ENCODE assay signal across 26 cellular contexts in the genomic region with DNA sequence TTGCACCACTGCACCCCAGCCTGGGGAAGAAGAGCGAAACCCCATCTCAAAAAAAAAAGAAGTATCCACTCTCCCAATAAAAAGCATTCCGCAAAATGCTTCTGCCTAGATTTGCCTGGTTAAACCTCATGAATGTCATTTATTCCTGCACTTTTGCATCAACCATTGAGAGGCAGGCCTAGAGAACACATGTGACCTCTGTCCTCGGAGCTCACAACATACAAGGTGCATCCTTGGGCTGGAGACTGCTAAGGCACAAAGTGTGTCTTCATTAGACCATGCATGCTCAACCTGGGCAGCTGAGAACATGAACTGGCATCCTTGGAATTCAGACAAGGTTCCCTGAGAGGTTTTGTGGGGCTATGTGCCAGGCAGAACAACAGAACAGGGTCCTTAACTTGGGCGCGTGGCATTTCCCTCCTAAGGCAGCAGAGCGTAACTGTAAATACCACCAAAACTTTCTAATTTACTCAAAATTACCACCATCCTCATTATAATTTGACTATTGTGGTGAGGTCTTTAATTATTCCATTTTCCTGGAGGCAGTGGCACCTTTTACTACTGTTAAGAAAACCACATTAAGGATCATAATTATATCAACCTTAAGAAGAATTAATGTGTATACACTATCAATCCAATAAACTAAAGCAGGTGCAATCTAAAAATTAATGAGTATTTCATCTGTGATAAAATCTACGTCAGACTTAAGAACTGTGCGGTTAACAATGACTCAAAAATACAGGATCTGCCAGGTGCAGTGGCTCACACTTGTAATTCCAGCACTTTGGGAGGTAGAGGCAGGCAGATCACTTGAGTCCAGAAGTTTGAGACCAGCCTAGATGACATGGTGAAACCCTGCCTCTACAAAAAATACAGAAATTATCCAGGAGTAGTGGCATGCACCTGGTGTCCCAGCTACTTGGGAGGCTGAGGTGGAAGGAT. TPM values are rescaled to one million over a fixed set of nuclear protein-coding genes. Genes with fewer than 3 reads are reported as not detected.
DNase-seq lines count a peak whose midpoint lies in the region; ATAC-seq and TF ChIP-seq lines count a peak whose summit lies in the region.
"Had no signal": no experiment of that assay in that cellular context is flagged by ENCODE, and none has a peak within 500 bp of the region (broad histone marks: within the 10 kb centered on the region; RNA-seq: fewer than 3 reads in every experiment).

No MANE protein-coding gene starts in this region.

- H3K36me3 Mint-ChIP-seq in activated naive CD4-positive, alpha-beta T cell treated with anti-CD3 and anti-CD28 coated beads, Interleukin-2, amount 10 ng/mL, durations not matched to agents 7 days and 5 days: peaks cover 8% of the 10 kb centered on the region

- H3K9me3 Mint-ChIP-seq in activated naive CD4-positive, alpha-beta T cell treated with anti-CD3 and anti-CD28 coated beads, Interleukin-2, amount 10 ng/mL, durations not matched to agents 7 days and 5 days: no peaks in the 10 kb centered on the region
- H3K9me3 Mint-ChIP-seq: memory B cell; naive B cell; T-helper 2 cell treated with Interferon-gamma antibody and Interleukin-4, amounts not matched to agents 5 μg/mL and 100 μg/mL, for 36 hours had no signal

- H3K27me3 ChIP-seq in GM06990 (replicated peaks; ENCODE audit: control insufficient read depth, insufficient read depth, low read length): no peaks in the 10 kb centered on the region
- H3K27me3 ChIP-seq: right atrium auricular region had no signal

- CTCF ChIA-PET in activated naive CD4-positive, alpha-beta T cell treated with anti-CD3 and anti-CD28 coated beads, Interleukin-2, amount 10 ng/mL, durations not matched to agents 7 days and 5 days (lab: Charles Lee): no interaction called here

- H3K4me3 ChIP-seq in GM06990 (replicated peaks; ENCODE audit: low read depth, low read length): no peak overlapping the region
- H3K4me3 ChIP-seq: right atrium auricular region, thoracic aorta had no signal

- no peaks in the 10 kb centered on the region for H3K27me3 Mint-ChIP-seq in activated naive CD4-positive, alpha-beta T cell treated with anti-CD3 and anti-CD28 coated beads, Interleukin-2, amount 10 ng/mL, durations not matched to agents 7 days and 5 days
- H3K27me3 Mint-ChIP-seq: memory B cell, naive B cell had no signal

- ATAC-seq in GM19463 (IDR thresholded peaks at IDR 0.05; ENCODE audit: unreplicated experiment) (peak; percentile 78), HG03460 (IDR thresholded peaks at IDR 0.05; ENCODE audit: unreplicated experiment) (peak; percentile 55), HG03565 (IDR thresholded peaks at IDR 0.05; ENCODE audit: unreplicated experiment) (no peak)

- DNase-seq in GM06990 (ENCODE audit: extremely low read depth, insufficient read length) (peak; percentile 50), renal cortical epithelial cell (ENCODE audit: low read depth) (peak; percentile 44), NCI-H1105 (lab: John Stamatoyannopoulos, UW) (no peak), GDM1 (lab: John Stamatoyannopoulos, UW) (no peak)
- no peak for DNase-seq in activated naive CD4-positive, alpha-beta T cell treated with anti-CD3 and anti-CD28 coated beads, Interleukin-2, amount 10 ng/mL, durations not matched to agents 7 days and 5 days
- DNase-seq: activated naive CD4-positive, alpha-beta T cell treated with Interleukin-2 at 50 U/mL for 16 hours; activated T-cell treated with anti-CD3 and anti-CD28 coated beads for 4 hours; aorta; DMS79; foreskin fibroblast; hypothalamus; Karpas-422; naive B cell; NCI-H1092; NCI-H2081; NCI-H446; NK-92 treated with Interleukin-12 subunit alpha and Interleukin-12 subunit beta, amount 100 ng/mL, for 24 hours; stimulated activated CD8-positive, alpha-beta memory T cell treated with anti-CD3 and anti-CD28 coated beads, Interleukin-4, amount 100 ng/mL, for 48 hours; WERI-Rb-1 had no signal

- H3K4me3 Mint-ChIP-seq in activated naive CD4-positive, alpha-beta T cell treated with anti-CD3 and anti-CD28 coated beads, Interleukin-2, amount 10 ng/mL, durations not matched to agents 7 days and 5 days: no peak overlapping the region
- H3K4me3 Mint-ChIP-seq: memory B cell; T-helper 2 cell treated with Interferon-gamma antibody and Interleukin-4, amounts not matched to agents 5 μg/mL and 100 μg/mL, for 36 hours had no signal

- TF ChIP-seq CTCF in GM06990 (IDR thresholded peaks at IDR 0.05; ENCODE audit: insufficient read depth, low read length, poor library complexity, severe bottlenecking): no peak

- no peak overlapping the region for H3K27ac Mint-ChIP-seq in activated naive CD4-positive, alpha-beta T cell treated with anti-CD3 and anti-CD28 coated beads, Interleukin-2, amount 10 ng/mL, durations not matched to agents 7 days and 5 days
- H3K27ac Mint-ChIP-seq: memory B cell; T-helper 2 cell treated with Interferon-gamma antibody and Interleukin-4, amounts not matched to agents 5 μg/mL and 100 μg/mL, for 36 hours had no signal

- H3K36me3 ChIP-seq in GM06990 (ENCODE audit: control insufficient read depth, insufficient read depth, low read length): no peaks in the 10 kb centered on the region

- peaks cover 14% of the 10 kb centered on the region for H3K4me1 Mint-ChIP-seq in activated naive CD4-positive, alpha-beta T cell treated with anti-CD3 and anti-CD28 coated beads, Interleukin-2, amount 10 ng/mL, durations not matched to agents 7 days and 5 days

RNA-seq across cellular contexts. Expression of a gene that starts 13.8 kb away (rescaled TPM):
- 17.2 and 21.1 TPM in 2 replicates for total RNA-seq in renal cortical epithelial cell

RNA-seq across cellular contexts. Expression of a gene that starts 56.7 kb away (rescaled TPM):
- total RNA-seq in renal cortical epithelial cell: under 0.01 TPM in 1 of 2 replicates, not detected in the other

Comparison
In these comparisons a context has a peak if more than half of its experiments do, and no peak if none do; other contexts are left out.
1. DNase-seq: peak in GM06990 (single experiment) and renal cortical epithelial cell (single experiment); none in activated naive CD4-positive, alpha-beta T cell treated with anti-CD3 and anti-CD28 coated beads, Interleukin-2, amount 10 ng/mL, durations not matched to agents 7 days and 5 days (single experiment), NCI-H1105 (single experiment) and GDM1 (single experiment).